In the genomic region with DNA sequence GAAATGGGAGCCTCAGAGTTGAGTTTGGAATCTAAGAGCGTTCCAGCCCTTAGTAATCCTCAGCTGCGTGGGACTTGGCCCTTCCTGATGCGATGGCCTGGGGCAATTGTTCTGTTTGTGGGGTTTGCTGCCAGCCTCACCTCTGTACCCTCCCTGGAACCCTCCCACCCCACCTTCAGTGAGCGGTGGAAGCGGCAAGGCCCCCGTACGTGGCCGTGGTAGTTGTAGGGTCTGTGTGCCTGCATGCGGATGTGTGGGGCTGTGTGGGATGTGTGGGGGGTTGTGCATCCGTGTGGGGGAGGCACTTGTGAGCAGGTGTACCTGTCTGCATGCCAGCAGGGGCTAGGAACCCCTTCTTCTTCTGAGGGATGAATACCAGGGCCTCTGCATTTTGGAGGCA, we compare ENCODE assay signal across 16 cellular contexts.
"Had no signal": no experiment of that assay in that cellular context is flagged by ENCODE, and none has a peak within 500 bp of the region (broad histone marks: within the 10 kb centered on the region; RNA-seq: fewer than 3 reads in every experiment).

No MANE protein-coding gene starts in this region.

- H3K4me3 ChIP-seq: lung, psoas muscle, testis, tibial nerve had no signal

- H2AFZ ChIP-seq: parathyroid adenoma had no signal

- H3K36me3 ChIP-seq: tibial nerve had no signal

- DNase-seq: central memory CD4-positive, alpha-beta T cell; effector memory CD4-positive, alpha-beta T cell; mesenchymal stem cell; midbrain; naive B cell; retina; stimulated activated CD4-positive, alpha-beta T cell treated with anti-CD3 and anti-CD28 coated beads, Interleukin-12 subunit alpha, Interleukin-12 subunit beta, amount 100 ng/mL, for 4 hours; stimulated activated naive CD8-positive, alpha-beta T cell treated with anti-CD3 and anti-CD28 coated beads, Interleukin-15, Interleukin-2, amounts not matched to agents 100 U/mL and 50 U/mL, for 24 hours; testis had no signal

- H3K27ac ChIP-seq: parathyroid adenoma, psoas muscle, testis, tibial nerve had no signal

- H3K9me3 ChIP-seq: psoas muscle, testis had no signal

- H3K79me2 ChIP-seq: parathyroid adenoma had no signal

- H3K27ac Mint-ChIP-seq: nephron had no signal

- H3K27me3 ChIP-seq: testis had no signal

- H3K4me1 ChIP-seq: parathyroid adenoma, psoas muscle, testis, tibial nerve had no signal

- H3K4me3 Mint-ChIP-seq: naive B cell, nephron had no signal

- H3K9ac ChIP-seq: parathyroid adenoma had no signal

- ATAC-seq: esophagus mucosa; psoas muscle; sciatic nerve; stimulated activated naive CD8-positive, alpha-beta T cell treated with anti-CD3 and anti-CD28 coated beads, Interleukin-15, Interleukin-2, amounts not matched to agents 100 U/mL and 50 U/mL, for 24 hours had no signal

- H3K4me1 Mint-ChIP-seq: naive B cell had no signal
